Comparison of ENCODE assay signal across 14 cellular contexts in the genomic region with DNA sequence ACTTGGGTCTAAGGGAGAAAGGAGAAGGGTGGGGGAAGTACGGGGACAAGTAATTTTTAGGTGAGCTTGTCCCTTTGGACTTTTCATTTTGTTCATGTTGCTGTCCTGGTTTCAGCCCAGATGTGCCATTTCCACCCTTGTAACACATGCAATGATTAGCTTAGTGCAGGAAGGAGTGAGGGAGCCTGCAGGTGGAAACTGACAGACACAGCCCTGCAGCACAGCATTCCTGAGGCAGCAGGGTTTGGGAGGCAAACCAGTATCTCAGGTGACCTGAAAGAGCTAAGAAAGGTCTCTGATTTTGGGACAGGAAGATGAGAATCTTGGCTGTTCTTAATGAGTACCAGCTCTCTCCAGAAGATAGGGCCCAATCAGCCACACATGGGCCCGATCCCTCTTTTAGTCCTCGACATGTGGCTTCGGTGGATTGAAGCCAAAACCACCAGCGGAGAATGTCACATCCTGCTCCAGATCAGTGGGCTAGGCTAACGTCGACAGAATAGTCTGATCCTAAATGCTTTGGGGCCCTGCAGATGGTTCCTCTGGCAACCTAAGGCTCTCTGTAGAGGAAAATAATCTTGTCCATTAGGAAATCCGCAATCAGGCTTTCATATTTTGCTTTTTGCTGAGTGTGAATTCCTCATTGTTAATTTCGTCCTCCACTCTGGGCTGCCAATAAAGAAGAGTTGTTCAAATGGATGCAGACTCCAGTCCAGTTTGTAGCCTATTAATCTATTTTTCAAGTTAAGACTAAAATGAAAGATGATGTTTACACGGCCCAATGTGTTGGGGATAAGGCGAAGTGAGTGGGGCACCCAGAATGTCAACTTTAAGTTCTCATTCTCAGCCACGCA. TPM values are rescaled to one million over a fixed set of nuclear protein-coding genes. Genes with fewer than 3 reads are reported as not detected.
DNase-seq lines count a peak whose midpoint lies in the region; ATAC-seq, FAIRE-seq and TF ChIP-seq lines count a peak whose summit lies in the region.
"Had no signal": no experiment of that assay in that cellular context is flagged by ENCODE, and none has a peak within 500 bp of the region (broad histone marks: within the 10 kb centered on the region; RNA-seq: fewer than 3 reads in every experiment).

No MANE protein-coding gene starts in this region.

- H3K79me2 ChIP-seq in K562 (ENCODE audit: control insufficient read depth, insufficient read depth, low read length) = peaks cover 27% of the 10 kb centered on the region

- H3K4me1 ChIP-seq in K562 (replicated peaks in 1 of 2; ENCODE audit: control insufficient read depth in 2 of 2, insufficient read depth in 2 of 2, low read length in 2 of 2) (peaks cover 29 to 35% of the 10 kb centered on the region in 2 experiments), sigmoid colon (peaks cover 0 to 20% (median 14%) of the 10 kb centered on the region in 4 donors)

- no peak for TF ChIP-seq RAD21 in K562 (CRISPR knock-in tag; conservative IDR thresholded peaks at IDR 0.05 in 1 of 2, IDR thresholded peaks at IDR 0.05 in 1 of 2)

- H4K20me1 ChIP-seq in K562 (replicated peaks; ENCODE audit: control insufficient read depth, insufficient read depth, low read length) = no peaks in the 10 kb centered on the region

- H3K9me3 ChIP-seq in K562 (replicated peaks; ENCODE audit: control insufficient read depth, insufficient read depth, low read depth, low read length) (no peaks in the 10 kb centered on the region), sigmoid colon (no peaks in the 10 kb centered on the region), WERI-Rb-1 (ENCODE audit: severe bottlenecking) (peaks cover 4% of the 10 kb centered on the region)
- H3K9me3 ChIP-seq: SJSA1 had no signal

- H3K36me3 ChIP-seq in K562 (ENCODE audit: control insufficient read depth, insufficient read depth, low read length) (no peaks in the 10 kb centered on the region), sigmoid colon (no peaks in the 10 kb centered on the region), WERI-Rb-1 (peaks cover 4% of the 10 kb centered on the region)
- H3K36me3 ChIP-seq: neural progenitor cell, SJSA1 had no signal

- intact Hi-C loops in K562 (cut with micrococcal nuclease) (no loop called here), sigmoid colon (cut with DNase I) (no loop called here)

- H3K4me3 ChIP-seq in K562 (no peak overlapping the region), sigmoid colon (no peak overlapping the region), WERI-Rb-1 (ENCODE audit: low read depth, low read length) (no peak overlapping the region)
- H3K4me3 ChIP-seq: neural progenitor cell, SJSA1 had no signal

- no TSS peak for BruUV-seq in K562 (replicated peaks; lab: Mats Ljungman, UMichigan)

- H3K9me3 Mint-ChIP-seq in activated CD8-positive, alpha-beta memory T cell treated with anti-CD3 and anti-CD28 coated beads, Interleukin-2, amount 10 ng/mL, durations not matched to agents 7 days and 5 days (ENCODE audit: low read depth) = no peaks in the 10 kb centered on the region
- H3K9me3 Mint-ChIP-seq: neural progenitor cell, WTC11 had no signal

- peak overlapping the region; percentile 61 for H2AFZ ChIP-seq in K562 (ENCODE audit: low read depth, low read length)
- H2AFZ ChIP-seq: neural progenitor cell had no signal

- DNase-seq in activated CD8-positive, alpha-beta memory T cell treated with anti-CD3 and anti-CD28 coated beads, Interleukin-2, amount 10 ng/mL, durations not matched to agents 7 days and 5 days = peak; percentile 26
- no peak for DNase-seq in activated CD8-positive, alpha-beta memory T cell treated with anti-CD3 and anti-CD28 coated beads, Interleukin-2, amount 50 U/mL, for 48 hours
- DNase-seq in GF-D8 (lab: John Stamatoyannopoulos, UW) = peak; percentile 51
- no peak for DNase-seq in K562 (ENCODE audit: extremely low read depth in 1 of 4, low spot score in 3 of 4)
- DNase-seq in sigmoid colon = peak; percentile 64
- no peak for DNase-seq in midbrain (lab: John Stamatoyannopoulos, UW)
- no peak for DNase-seq in WERI-Rb-1
- DNase-seq: KG1, NCI-H1436 had no signal

- POLR2A ChIA-PET in K562 (lab: Yijun Ruan, JAX) = interaction anchor here (0.5 to 17.8 kb wide), 11 partner anchors 9 to 712 kb away, joined by 3 to 227 read pairs (median 3); partner anchors contain the start of gene UBALD2

- in situ Hi-C loops in K562 (cut with MboI) = no loop called here

- no peaks in the 10 kb centered on the region for H3K9me1 ChIP-seq in K562 (ENCODE audit: control insufficient read depth, insufficient read depth, low read length)

- TF ChIP-seq EP300 in K562 (IDR thresholded peaks at IDR 0.05; ENCODE audit: low read length) = no peak
- no peak for TF ChIP-seq EP300 in sigmoid colon (IDR thresholded peaks at IDR 0.05)

- H3K27me3 Mint-ChIP-seq in activated CD8-positive, alpha-beta memory T cell treated with anti-CD3 and anti-CD28 coated beads, Interleukin-2, amount 10 ng/mL, durations not matched to agents 7 days and 5 days = peaks cover 3% of the 10 kb centered on the region

- H3K9ac ChIP-seq in K562 (ENCODE audit: insufficient read depth in 1 of 2, low read depth in 2 of 2, low read length in 2 of 2) = peak overlapping the region in 1 of 2 experiments; percentile 38; a peak in 1 of 4 replicates
- H3K9ac ChIP-seq: neural progenitor cell had no signal

- peak overlapping the region; percentile 52 for H3K27ac Mint-ChIP-seq in activated CD8-positive, alpha-beta memory T cell treated with anti-CD3 and anti-CD28 coated beads, Interleukin-2, amount 10 ng/mL, durations not matched to agents 7 days and 5 days
- H3K27ac Mint-ChIP-seq: neural progenitor cell, WTC11 had no signal

- WGBS in K562 (ENCODE audit: insufficient coverage, low coverage, missing lambda C conversion rate) = 43% methylated on average over 12 of the region's 12 CpGs
- 69 to 87% methylated on average over 12 of the region's 12 CpGs for WGBS in sigmoid colon, 2 donors

- peaks cover 68% of the 10 kb centered on the region for H3K4me1 Mint-ChIP-seq in activated CD8-positive, alpha-beta memory T cell treated with anti-CD3 and anti-CD28 coated beads, Interleukin-2, amount 10 ng/mL, durations not matched to agents 7 days and 5 days

- TF ChIP-seq POLR2A in K562 (conservative IDR thresholded peaks at IDR 0.05) (no peak), sigmoid colon (IDR thresholded peaks at IDR 0.05) (no peak)

- ATAC-seq in activated CD8-positive, alpha-beta memory T cell treated with anti-CD3 and anti-CD28 coated beads, Interleukin-2, amount 10 ng/mL, durations not matched to agents 7 days and 5 days = no peak
- ATAC-seq in K562 (no peak), HG03159 (IDR thresholded peaks at IDR 0.05; ENCODE audit: unreplicated experiment) (no peak)
- ATAC-seq: sciatic nerve, WTC11 had no signal

- H3K36me3 Mint-ChIP-seq in activated CD8-positive, alpha-beta memory T cell treated with anti-CD3 and anti-CD28 coated beads, Interleukin-2, amount 10 ng/mL, durations not matched to agents 7 days and 5 days = peaks cover 10% of the 10 kb centered on the region
- H3K36me3 Mint-ChIP-seq: neural progenitor cell, WTC11 had no signal

- H3K4me3 Mint-ChIP-seq in activated CD8-positive, alpha-beta memory T cell treated with anti-CD3 and anti-CD28 coated beads, Interleukin-2, amount 10 ng/mL, durations not matched to agents 7 days and 5 days = no peak overlapping the region
- H3K4me3 Mint-ChIP-seq: WTC11 had no signal

- H3K27me3 ChIP-seq in K562 (ENCODE audit: control insufficient read depth in 2 of 2, insufficient read depth in 2 of 2, low read length in 2 of 2) = no peaks in the 10 kb centered on the region
- H3K27me3 ChIP-seq in sigmoid colon = peaks cover 0 to 12% (median 12%) of the 10 kb centered on the region in 3 donors
- H3K27me3 ChIP-seq in WERI-Rb-1 (ENCODE audit: insufficient read depth, low read depth, severe bottlenecking) = no peaks in the 10 kb centered on the region

- TF ChIP-seq CTCF in K562 (IDR thresholded peaks at IDR 0.05 in 2 of 3, conservative IDR thresholded peaks at IDR 0.05 in 1 of 3; ENCODE audit: insufficient read depth in 2 of 3, low read depth in 1 of 3, low read length in 3 of 3) (no peak), sigmoid colon (IDR thresholded peaks at IDR 0.05) (no peak), WERI-Rb-1 (IDR thresholded peaks at IDR 0.05; ENCODE audit: low read depth, low read length) (no peak)

- peak; percentile 37 for FAIRE-seq in K562 (lab: Jason Lieb, UNC)

- no peak overlapping the region for H3K4me2 ChIP-seq in K562 (ENCODE audit: insufficient read depth, low read length)
- H3K4me2 ChIP-seq: neural progenitor cell had no signal

- CTCF ChIA-PET in activated CD8-positive, alpha-beta memory T cell treated with anti-CD3 and anti-CD28 coated beads, Interleukin-2, amount 10 ng/mL, durations not matched to agents 7 days and 5 days (lab: Charles Lee) = interaction anchor here (1.1 to 7.8 kb wide), 10 partner anchors 8 to 64 kb away, joined by 3 to 83 read pairs (median 13); partner anchors contain the start of gene UBALD2
- CTCF ChIA-PET in K562 (lab: Yijun Ruan, JAX; ENCODE audit: low intra/inter-chr PET ratio) = no interaction called here

- H3K27ac ChIP-seq in K562 (ENCODE audit: extremely low read depth, low read depth, low read length) (no peak overlapping the region), sigmoid colon (no peak overlapping the region), WERI-Rb-1 (no peak overlapping the region)
- H3K27ac ChIP-seq: neural progenitor cell, SJSA1 had no signal

RNA-seq across cellular contexts. Expression of gene RNF157, which starts 3.8 kb away (rescaled TPM):
- total RNA-seq in activated CD8-positive, alpha-beta memory T cell treated with anti-CD3 and anti-CD28 coated beads, Interleukin-2, amount 10 ng/mL, durations not matched to agents 7 days and 5 days = 100 to 1,000 TPM in 1 of 2 experiments, 10 to 100 TPM in 1; 73.0 to 148 TPM
- total RNA-seq in K562 (2011; cell fraction: chromatin; rRNA removed; ENCODE audit: low replicate concordance) = 105 and 114 TPM in 2 replicates
- total RNA-seq in K562 (2011; cell fraction: nucleolus; rRNA removed) = 43.7 and 60.5 TPM in 2 replicates
- 85.8 and 127 TPM in 2 replicates for total RNA-seq in K562 (2011; cell fraction: nucleoplasm; rRNA removed)
- total RNA-seq in K562 (2014; rRNA removed) (12.7 and 21.6 TPM in 2 replicates), K562 (2014; rRNA removed; fragmentation: Illumina TruSeq; extraction: Trizol) (16.3 and 17.9 TPM in 2 replicates), K562 (2015; rRNA removed; fragmentation: Illumina TruSeq; extraction: Trizol) (28.2 and 28.7 TPM in 2 replicates), K562 (2021) (28.6 and 29.0 TPM in 2 replicates), sigmoid colon (1 to 10 TPM; 3.1 to 9.1 (median 4.5) TPM)
- polyA plus RNA-seq in K562 (2011; rRNA removed) (30.5 and 37.8 TPM in 2 replicates), K562 (2014; fragmentation: Illumina TruSeq; extraction: Trizol) (29.0 and 31.7 TPM in 2 replicates), K562 (2014; fragmentation: Nextera tagmentation; extraction: Ambion mirVana) (10 to 100 TPM in 1 of 2 experiments, 1 to 10 TPM in 1; 8.1 to 12.7 TPM), K562 (2014; rRNA removed) (20.8 and 26.3 TPM in 2 replicates), sigmoid colon (10 to 100 TPM in 2 of 3 donors, 1 to 10 TPM in 1; 6.0 to 29.5 (median 10.9) TPM)
- polyA plus RNA-seq in K562 (2011; cell fraction: cytosol; rRNA removed) = 29.5 and 33.1 TPM in 2 replicates
- polyA plus RNA-seq in K562 (2011; cell fraction: nucleus; rRNA removed) = 28.4 and 36.3 TPM in 2 replicates
- polyA plus RNA-seq in K562 (2012) = 21.3 and 53.9 TPM in 2 replicates
- 40.3 and 41.8 TPM in 2 replicates for polyA minus RNA-seq in K562 (2011; rRNA and poly(A)+ RNA removed)
- polyA minus RNA-seq in K562 (2011; cell fraction: cytosol; rRNA and poly(A)+ RNA removed) = 30.4 and 40.2 TPM in 2 replicates
- polyA minus RNA-seq in K562 (2011; cell fraction: nucleus; rRNA and poly(A)+ RNA removed) = 13.2 and 28.3 TPM in 2 replicates

RNA-seq across cellular contexts. Expression of gene UBALD2, which starts 21.1 kb away (rescaled TPM):
- 100 to 1,000 TPM; 260 to 406 TPM for total RNA-seq in activated CD8-positive, alpha-beta memory T cell treated with anti-CD3 and anti-CD28 coated beads, Interleukin-2, amount 10 ng/mL, durations not matched to agents 7 days and 5 days
- 10.6 and 25.5 TPM in 2 replicates for total RNA-seq in K562 (2011; cell fraction: chromatin; rRNA removed; ENCODE audit: low replicate concordance)
- 27.3 and 33.0 TPM in 2 replicates for total RNA-seq in K562 (2011; cell fraction: nucleolus; rRNA removed)
- total RNA-seq in K562 (2011; cell fraction: nucleoplasm; rRNA removed) = 22.7 and 24.3 TPM in 2 replicates
- total RNA-seq in K562 (2014; rRNA removed) (43.1 and 52.7 TPM in 2 replicates), K562 (2014; rRNA removed; fragmentation: Illumina TruSeq; extraction: Trizol) (5.8 and 7.6 TPM in 2 replicates), K562 (2015; rRNA removed; fragmentation: Illumina TruSeq; extraction: Trizol) (21.9 and 25.3 TPM in 2 replicates), K562 (2021) (85.3 and 94.1 TPM in 2 replicates), sigmoid colon (10 to 100 TPM in 1 of 4 donors, 1 to 10 TPM in 3; 3.9 to 11.8 (median 6.5) TPM)
- polyA plus RNA-seq in K562 (2011; rRNA removed) (46.6 and 79.6 TPM in 2 replicates), K562 (2014; fragmentation: Illumina TruSeq; extraction: Trizol) (17.4 and 39.3 TPM in 2 replicates), K562 (2014; fragmentation: Nextera tagmentation; extraction: Ambion mirVana) (1 to 10 TPM; 2.3 to 3.9 TPM), K562 (2014; rRNA removed) (40.6 and 46.5 TPM in 2 replicates), sigmoid colon (100 to 1,000 TPM in 1 of 3 donors, 10 to 100 TPM in 2; 56.0 to 105 (median 98.7) TPM)
- polyA plus RNA-seq in K562 (2011; cell fraction: cytosol; rRNA removed) = 34.5 and 74.0 TPM in 2 replicates
- 55.6 and 56.6 TPM in 2 replicates for polyA plus RNA-seq in K562 (2011; cell fraction: nucleus; rRNA removed)
- 62.8 and 75.4 TPM in 2 replicates for polyA plus RNA-seq in K562 (2012)
- polyA minus RNA-seq in K562 (2011; rRNA and poly(A)+ RNA removed) = 8.0 and 8.5 TPM in 2 replicates
- 32.8 and 59.0 TPM in 2 replicates for polyA minus RNA-seq in K562 (2011; cell fraction: cytosol; rRNA and poly(A)+ RNA removed)
- 8.1 and 9.6 TPM in 2 replicates for polyA minus RNA-seq in K562 (2011; cell fraction: nucleus; rRNA and poly(A)+ RNA removed)

Comparison
In these comparisons a context has a peak if more than half of its experiments do, and no peak if none do; other contexts are left out.
1. DNase-seq: peak in activated CD8-positive, alpha-beta memory T cell treated with anti-CD3 and anti-CD28 coated beads, Interleukin-2, amount 10 ng/mL, durations not matched to agents 7 days and 5 days (single experiment), GF-D8 (single experiment) and sigmoid colon (single experiment); none in activated CD8-positive, alpha-beta memory T cell treated with anti-CD3 and anti-CD28 coated beads, Interleukin-2, amount 50 U/mL, for 48 hours (single experiment), K562 (0 of 4), midbrain (single experiment) and WERI-Rb-1 (single experiment).